8 cellular contexts compared by ENCODE assay signal in genomic region chr2:98608118-98608961, GRCh38. TPM values are rescaled to one million over a fixed set of nuclear protein-coding genes. Genes with fewer than 3 reads are reported as not detected.
DNase-seq lines count a peak whose midpoint lies in the region; ATAC-seq, FAIRE-seq and TF ChIP-seq lines count a peak whose summit lies in the region.

TSS of gene COA5 (minus strand) at chr2:98608512. CDS start at chr2:98608405, 107 bp downstream.
TSS of gene UNC50 (plus strand) at chr2:98608589. CDS start at chr2:98609760, 1,171 bp downstream.

- intact Hi-C loops in endothelial cell of umbilical vein (cut with micrococcal nuclease): loop anchor here (1.0 to 5.0 kb wide), 3 partner anchors 9 to 458 kb away; no protein-coding TSS in a partner anchor

- H4K20me1 ChIP-seq in OCI-LY1 (ENCODE audit: insufficient read depth, low read length): no peaks in the 10 kb centered on the region
- H4K20me1 ChIP-seq in endothelial cell of umbilical vein (replicated peaks; ENCODE audit: control insufficient read depth, extremely low read depth, insufficient read depth, low read length): no peaks in the 10 kb centered on the region

- peak; percentile 38 for FAIRE-seq in endothelial cell of umbilical vein (lab: Jason Lieb, UNC)

- peak within 1 kb of the TSS; percentile 96 for H3K4me3 ChIP-seq in OCI-LY1 (ENCODE audit: low read depth, low read length, poor library complexity, severe bottlenecking)
- peak within 1 kb of the TSS; percentile 95 to 100 (median 98) for H3K4me3 ChIP-seq in endothelial cell of umbilical vein (replicated peaks in 1 of 3; ENCODE audit: insufficient read depth in 1 of 3, low read depth in 1 of 3, low read length in 3 of 3)

- H3F3A ChIP-seq in OCI-LY1 (ENCODE audit: insufficient read depth, low read length): no peaks in the 10 kb centered on the region

- H3K79me2 ChIP-seq in OCI-LY1 (ENCODE audit: insufficient read depth, low read length) (peaks cover 16% of the 10 kb centered on the region), endothelial cell of umbilical vein (ENCODE audit: control insufficient read depth, insufficient read depth, low read length) (peaks cover 65% of the 10 kb centered on the region)

- no peaks in the 10 kb centered on the region for H3K9me2 ChIP-seq in OCI-LY1 (ENCODE audit: low read depth, low read length)

- no peaks in the 10 kb centered on the region for H3K9me1 ChIP-seq in endothelial cell of umbilical vein (replicated peaks; ENCODE audit: control insufficient read depth, extremely low read depth, insufficient read depth, low read length)

- peaks cover 34% of the 10 kb centered on the region for H3K36me3 ChIP-seq in OCI-LY1 (ENCODE audit: insufficient read depth, low read length)
- peaks cover 2 to 6% of the 10 kb centered on the region in 2 experiments for H3K36me3 ChIP-seq in endothelial cell of umbilical vein (ENCODE audit: control insufficient read depth in 2 of 2, extremely low read depth in 1 of 2, insufficient read depth in 2 of 2, low read length in 2 of 2)

- H3K27ac ChIP-seq in OCI-LY1 (ENCODE audit: low read depth, low read length, poor library complexity, severe bottlenecking) (peak within 1 kb of the TSS; percentile 54), endothelial cell of umbilical vein (ENCODE audit: insufficient read depth, low read depth, low read length) (peak within 1 kb of the TSS; percentile 98)

- peak; percentile 87 for ATAC-seq in GM21515 (IDR thresholded peaks at IDR 0.05; ENCODE audit: unreplicated experiment)

- peak; percentile 6; the same call in 1 of the 2 replicates for TF ChIP-seq CTCF in OCI-LY1 (IDR thresholded peaks at IDR 0.05; ENCODE audit: low read length)
- TF ChIP-seq CTCF in endothelial cell of umbilical vein (IDR thresholded peaks at IDR 0.05; ENCODE audit: extremely low read depth in 1 of 2, insufficient read depth in 1 of 2, low read depth in 1 of 2, low read length in 2 of 2): no peak

- H3K4me2 ChIP-seq in OCI-LY1 (ENCODE audit: low read length) (peak within 1 kb of the TSS; percentile 98), endothelial cell of umbilical vein (ENCODE audit: insufficient read depth, low read length) (peak within 1 kb of the TSS; percentile 96)

- CTCF ChIA-PET in endothelial cell of umbilical vein (lab: Charles Lee): interaction anchor here (0.6 to 2.2 kb wide), 7 partner anchors 24 to 229 kb away, joined by 3 to 8 read pairs (median 4); no protein-coding TSS in a partner anchor

- TF ChIP-seq POLR2A in endothelial cell of umbilical vein (IDR thresholded peaks at IDR 0.05; ENCODE audit: low read depth, low read length): peak; percentile 91

- peak within 1 kb of the TSS; percentile 72 for H2AFZ ChIP-seq in OCI-LY1 (ENCODE audit: low read length)
- H2AFZ ChIP-seq in endothelial cell of umbilical vein (ENCODE audit: low read depth, low read length): peak within 1 kb of the TSS; percentile 92

- H3K27me3 ChIP-seq in OCI-LY1 (ENCODE audit: insufficient read depth, low read length) (no peaks in the 10 kb centered on the region), endothelial cell of umbilical vein (ENCODE audit: control insufficient read depth in 2 of 2, insufficient read depth in 2 of 2, low read length in 2 of 2) (no peaks in the 10 kb centered on the region)

- DNase-seq in D341Med (ENCODE audit: low spot score) (peak; percentile 96), HuH-7 (ENCODE audit: low spot score) (peak; percentile 99), endothelial cell of umbilical vein (ENCODE audit: low read depth, low spot score) (peak; percentile 92), midbrain (lab: John Stamatoyannopoulos, UW) (peak; percentile 80)
- peak; percentile 87 for DNase-seq in activated CD8-positive, alpha-beta memory T cell treated with anti-CD3 and anti-CD28 coated beads, Interleukin-2, amount 50 U/mL, for 4 hours
- peak; percentile 89 for DNase-seq in stimulated activated CD8-positive, alpha-beta memory T cell treated with anti-CD3 and anti-CD28 coated beads, Interleukin-15, amount 100 ng/mL, for 48 hours (ENCODE audit: low read depth in 2 of 2)

- H3K9ac ChIP-seq in OCI-LY1 (ENCODE audit: low read length) (peak within 1 kb of the TSS; percentile 97), endothelial cell of umbilical vein (replicated peaks; ENCODE audit: extremely low read depth, insufficient read depth, low read length) (peak within 1 kb of the TSS; percentile 99)

- dilution Hi-C loops in endothelial cell of umbilical vein (cut with MboI; ENCODE audit: extremely low pct_ligation_motif_present, low sequenced_read_pairs): no loop called here

- POLR2A ChIA-PET in endothelial cell of umbilical vein (lab: Charles Lee): no interaction called here

- H3K9me3 ChIP-seq in OCI-LY1 (ENCODE audit: low read length) (no peaks in the 10 kb centered on the region), endothelial cell of umbilical vein (replicated peaks; ENCODE audit: control insufficient read depth, insufficient read depth, low read length) (no peaks in the 10 kb centered on the region)

- H3K4me1 ChIP-seq in OCI-LY1 (ENCODE audit: insufficient read depth, low read length, severe bottlenecking): peaks cover 34% of the 10 kb centered on the region
- peaks cover 32% of the 10 kb centered on the region for H3K4me1 ChIP-seq in endothelial cell of umbilical vein (ENCODE audit: control insufficient read depth, extremely low read depth, insufficient read depth, low read length)

- BruUV-seq in endothelial cell of umbilical vein (replicated peaks; lab: Mats Ljungman, UMichigan): TSS peak; percentile 38

TF ChIP-seq in endothelial cell of umbilical vein, 7 proteins besides CTCF, POLR2A, EP300 and RAD21:
- TF ChIP-seq POLR2AphosphoS5 (IDR thresholded peaks at IDR 0.05; ENCODE audit: insufficient read depth, low read depth, low read length) (peak; percentile 91), EZH2 (IDR thresholded peaks at IDR 0.05; ENCODE audit: borderline replicate concordance, low read depth, low read length, severe bottlenecking) (no peak), JUN (IDR thresholded peaks at IDR 0.05; ENCODE audit: borderline replicate concordance, insufficient read depth, insufficient read length, low read depth) (no peak), FOS (IDR thresholded peaks at IDR 0.05; ENCODE audit: borderline replicate concordance, insufficient read depth, low read length) (peak; percentile 9)

RNA-seq across cellular contexts. Expression of gene COA5, which starts in this region (rescaled TPM):
- 17.7 and 18.2 TPM in 2 replicates for total RNA-seq in endothelial cell of umbilical vein
- polyA plus RNA-seq in endothelial cell of umbilical vein: 10.3 and 16.5 TPM in 2 replicates
- 17.7 and 23.2 TPM in 2 replicates for polyA plus RNA-seq in endothelial cell of umbilical vein (2011; cell fraction: cytosol; rRNA removed)
- 19.0 and 27.8 TPM in 2 replicates for polyA plus RNA-seq in endothelial cell of umbilical vein (2011; cell fraction: nucleus; rRNA removed)
- 28.3 and 35.7 TPM in 2 replicates for polyA plus RNA-seq in endothelial cell of umbilical vein (2012)
- 5.2 and 6.5 TPM in 2 replicates for polyA minus RNA-seq in endothelial cell of umbilical vein
- polyA minus RNA-seq in endothelial cell of umbilical vein (2011; cell fraction: cytosol; rRNA and poly(A)+ RNA removed): 5.7 TPM
- 8.5 and 10.3 TPM in 2 replicates for polyA minus RNA-seq in endothelial cell of umbilical vein (2011; cell fraction: nucleus; rRNA and poly(A)+ RNA removed)

RNA-seq across cellular contexts. Expression of gene UNC50, which starts in this region (rescaled TPM):
- 33.5 and 35.3 TPM in 2 replicates for total RNA-seq in endothelial cell of umbilical vein
- polyA plus RNA-seq in endothelial cell of umbilical vein: 42.9 and 56.6 TPM in 2 replicates
- polyA plus RNA-seq in endothelial cell of umbilical vein (2011; cell fraction: cytosol; rRNA removed): 35.6 and 36.6 TPM in 2 replicates
- 38.0 and 49.6 TPM in 2 replicates for polyA plus RNA-seq in endothelial cell of umbilical vein (2011; cell fraction: nucleus; rRNA removed)
- 43.2 and 49.8 TPM in 2 replicates for polyA plus RNA-seq in endothelial cell of umbilical vein (2012)
- polyA minus RNA-seq in endothelial cell of umbilical vein: 13.2 and 19.6 TPM in 2 replicates
- 17.3 TPM for polyA minus RNA-seq in endothelial cell of umbilical vein (2011; cell fraction: cytosol; rRNA and poly(A)+ RNA removed)
- polyA minus RNA-seq in endothelial cell of umbilical vein (2011; cell fraction: nucleus; rRNA and poly(A)+ RNA removed): 10.3 and 15.2 TPM in 2 replicates

Comparison
In these comparisons a context has a peak if more than half of its experiments do, and no peak if none do; other contexts are left out.
1. Peak in every context shown above with its lines: DNase-seq, ATAC-seq, H3K4me3 ChIP-seq and H3K27ac ChIP-seq.